ENCODE assay signal across 17 cellular contexts in genomic region chr15:30924353-30924752, GRCh38. TPM values are rescaled to one million over a fixed set of nuclear protein-coding genes. Genes with fewer than 3 reads are reported as not detected.
DNase-seq lines count a peak whose midpoint lies in the region; ATAC-seq and TF ChIP-seq lines count a peak whose summit lies in the region.
"Had no signal": no experiment of that assay in that cellular context is flagged by ENCODE, and none has a peak within 500 bp of the region (broad histone marks: within the 10 kb centered on the region; RNA-seq: fewer than 3 reads in every experiment).

No MANE protein-coding gene starts in this region.

- H3K27ac Mint-ChIP-seq in immature natural killer cell: no peak overlapping the region

- H3K4me1 Mint-ChIP-seq in immature natural killer cell: no peaks in the 10 kb centered on the region
- H3K4me1 Mint-ChIP-seq: CD4-positive, alpha-beta memory T cell had no signal

- no peak overlapping the region for H3K4me3 ChIP-seq in BLaER1 treated with 17β-estradiol and CSF1 and Interleukin-3, amounts not matched to agents 10 nM and 100 nM
- H3K4me3 ChIP-seq in fibroblast of lung (replicated peaks in 1 of 4; ENCODE audit: control extremely low read depth in 1 of 4, insufficient read depth in 1 of 4, low read depth in 3 of 4, low read length in 4 of 4): no peak overlapping the region
- no peak overlapping the region for H3K4me3 ChIP-seq in upper lobe of right lung
- H3K4me3 ChIP-seq: K562 had no signal

- peak overlapping the region in 5 of 11 experiments; percentile 3 to 60 (median 26); a peak in 1 of 22 replicates for H3K9ac ChIP-seq in BLaER1 treated with 17β-estradiol and CSF1 and Interleukin-3, amounts not matched to agents 10 nM and 100 nM
- H3K9ac ChIP-seq in fibroblast of lung (ENCODE audit: insufficient read depth, low read length): no peak overlapping the region

- H3K4me3 Mint-ChIP-seq in immature natural killer cell: no peak overlapping the region
- H3K4me3 Mint-ChIP-seq: activated T-cell treated with anti-CD3 and anti-CD28 coated beads, Interleukin-2, amount 50 U/mL, for 72 hours; CD4-positive, alpha-beta memory T cell had no signal

- no peak for ATAC-seq in upper lobe of right lung
- ATAC-seq: activated T-cell treated with anti-CD3 and anti-CD28 coated beads, Interleukin-2, amount 50 U/mL, for 72 hours; K562 had no signal

- peaks cover 0 to 4% (median 0%) of the 10 kb centered on the region in 3 donors for H3K27me3 Mint-ChIP-seq in immature natural killer cell (ENCODE audit: low read depth in 3 of 3)
- H3K27me3 Mint-ChIP-seq: CD4-positive, alpha-beta memory T cell had no signal

- no peaks in the 10 kb centered on the region for H3K79me2 ChIP-seq in fibroblast of lung (ENCODE audit: control insufficient read depth, insufficient read depth, low read length)

- H3K9me3 ChIP-seq in BLaER1 treated with 17β-estradiol and CSF1 and Interleukin-3, amounts not matched to agents 10 nM and 100 nM (replicated peaks in 1 of 11): no peaks in the 10 kb centered on the region
- H3K9me3 ChIP-seq in fibroblast of lung (ENCODE audit: control insufficient read depth, insufficient read depth, low read depth, low read length) (no peaks in the 10 kb centered on the region), upper lobe of right lung (no peaks in the 10 kb centered on the region)

- H4K20me1 ChIP-seq in BLaER1 treated with 17β-estradiol and CSF1 and Interleukin-3, amounts not matched to agents 10 nM and 100 nM: peaks cover 0 to 3% (median 0%) of the 10 kb centered on the region in 11 experiments; a peak in 3 of 22 replicates
- no peaks in the 10 kb centered on the region for H4K20me1 ChIP-seq in fibroblast of lung (ENCODE audit: control insufficient read depth, extremely low read depth, insufficient read depth, low read length)

- peaks cover 41 to 100% (median 99%) of the 10 kb centered on the region in 10 experiments for H3K4me1 ChIP-seq in BLaER1 treated with 17β-estradiol and CSF1 and Interleukin-3, amounts not matched to agents 10 nM and 100 nM
- peaks cover 11% of the 10 kb centered on the region for H3K4me1 ChIP-seq in fibroblast of lung (ENCODE audit: control insufficient read depth, extremely low read depth, insufficient read depth, low read length)
- no peaks in the 10 kb centered on the region for H3K4me1 ChIP-seq in upper lobe of right lung

- peak overlapping the region in 10 of 11 experiments; percentile 74 to 97 (median 88); a peak in 20 of 22 replicates for H3K4me2 ChIP-seq in BLaER1 treated with 17β-estradiol and CSF1 and Interleukin-3, amounts not matched to agents 10 nM and 100 nM
- no peak overlapping the region for H3K4me2 ChIP-seq in fibroblast of lung (ENCODE audit: extremely low read depth, insufficient read depth, low read length)

- H2AFZ ChIP-seq in fibroblast of lung (ENCODE audit: low read length): no peak overlapping the region

- peaks cover 14 to 48% (median 25%) of the 10 kb centered on the region in 3 donors for H3K36me3 Mint-ChIP-seq in immature natural killer cell

- peak overlapping the region in 6 of 11 experiments; percentile 1 to 83 (median 76); a peak in 9 of 22 replicates for H3K27ac ChIP-seq in BLaER1 treated with 17β-estradiol and CSF1 and Interleukin-3, amounts not matched to agents 10 nM and 100 nM
- H3K27ac ChIP-seq in fibroblast of lung (ENCODE audit: insufficient read depth, low read length) (no peak overlapping the region), upper lobe of right lung (no peak overlapping the region)

- DNase-seq in RPMI7951 (ENCODE audit: low read depth): peak; percentile 14
- DNase-seq in fibroblast of lung (ENCODE audit: low read depth in 2 of 2): peak; percentile 13 to 91
- peak; percentile 90 for DNase-seq in renal cortical epithelial cell (ENCODE audit: low read depth)
- DNase-seq in upper lobe of right lung: no peak
- DNase-seq in activated effector memory CD4-positive, alpha-beta T cell treated with anti-CD3 and anti-CD28 coated beads, Interleukin-2, amount 50 U/mL, for 16 hours: no peak
- no peak for DNase-seq in DMS153 treated with DMSO at 0.1 percent for 48 hours (lab: John Stamatoyannopoulos, UW; ENCODE audit: unreplicated experiment)
- DNase-seq in immature natural killer cell: no peak
- DNase-seq: activated CD4-positive, alpha-beta T cell treated with anti-CD3 and anti-CD28 coated beads, Interleukin-2, amount 50 U/mL, for 1 hour; activated T-cell treated with anti-CD3 and anti-CD28 coated beads, Interleukin-2, amount 50 U/mL, for 72 hours; aorta; CD4-positive, alpha-beta memory T cell; effector CD4-positive, alpha-beta T cell; GDM1; GOT3; NCI-H446 had no signal

- H3K27me3 ChIP-seq in BLaER1 treated with 17β-estradiol and CSF1 and Interleukin-3, amounts not matched to agents 10 nM and 100 nM: no peaks in the 10 kb centered on the region
- no peaks in the 10 kb centered on the region for H3K27me3 ChIP-seq in fibroblast of lung (ENCODE audit: control insufficient read depth, insufficient read depth, low read length)
- H3K27me3 ChIP-seq in upper lobe of right lung: no peaks in the 10 kb centered on the region

- H3K9me3 Mint-ChIP-seq in immature natural killer cell: no peaks in the 10 kb centered on the region
- H3K9me3 Mint-ChIP-seq: activated T-cell treated with anti-CD3 and anti-CD28 coated beads, Interleukin-2, amount 50 U/mL, for 72 hours; CD4-positive, alpha-beta memory T cell had no signal

- intact Hi-C loops in upper lobe of right lung (cut with DNase I): no loop called here

- H3K36me3 ChIP-seq in BLaER1 treated with 17β-estradiol and CSF1 and Interleukin-3, amounts not matched to agents 10 nM and 100 nM: peaks cover 5 to 67% (median 18%) of the 10 kb centered on the region in 11 experiments; a peak in 18 of 22 replicates
- H3K36me3 ChIP-seq in fibroblast of lung (ENCODE audit: control insufficient read depth, insufficient read depth, low read length) (peaks cover 7% of the 10 kb centered on the region), upper lobe of right lung (peaks cover 92% of the 10 kb centered on the region)

- no peak for TF ChIP-seq CTCF in fibroblast of lung (conservative IDR thresholded peaks at IDR 0.05 in 1 of 2, IDR thresholded peaks at IDR 0.05 in 1 of 2; ENCODE audit: low read depth in 1 of 2, low read length in 2 of 2)
- TF ChIP-seq CTCF in upper lobe of right lung (IDR thresholded peaks at IDR 0.05): no peak

RNA-seq across cellular contexts. Expression of gene FAN1, which starts 20.6 kb away (rescaled TPM):
- total RNA-seq in RPMI7951 (2014; rRNA removed; shearing (Covaris generic)): 4.8 and 5.0 TPM in 2 replicates
- total RNA-seq in fibroblast of lung: 20.5 and 25.1 TPM in 2 replicates
- 7.1 and 8.9 TPM in 2 replicates for polyA plus RNA-seq in fibroblast of lung
- 6.3 and 8.6 TPM in 2 replicates for polyA plus RNA-seq in fibroblast of lung (2012)
- 4.0 and 6.2 TPM in 2 replicates for polyA minus RNA-seq in fibroblast of lung (ENCODE audit: low replicate concordance)
- 8.9 and 28.1 TPM in 2 replicates for total RNA-seq in renal cortical epithelial cell
- total RNA-seq in upper lobe of right lung: 18.4 TPM
- 1 to 10 TPM; 4.2 to 6.3 (median 5.2) TPM for polyA plus RNA-seq in immature natural killer cell

Comparison
In these comparisons a context has a peak if more than half of its experiments do, and no peak if none do; other contexts are left out.
1. H3K27ac ChIP-seq: peak in BLaER1 treated with 17β-estradiol and CSF1 and Interleukin-3, amounts not matched to agents 10 nM and 100 nM (6 of 11); none in fibroblast of lung (single experiment) and upper lobe of right lung (single experiment).
2. DNase-seq: peak in RPMI7951 (single experiment), fibroblast of lung (2 of 2) and renal cortical epithelial cell (single experiment); none in upper lobe of right lung (single experiment), activated effector memory CD4-positive, alpha-beta T cell treated with anti-CD3 and anti-CD28 coated beads, Interleukin-2, amount 50 U/mL, for 16 hours (single experiment), DMS153 treated with DMSO at 0.1 percent for 48 hours (single experiment) and immature natural killer cell (0 of 3).